ENCODE assay signal across 1 cellular context in the genomic region with DNA sequence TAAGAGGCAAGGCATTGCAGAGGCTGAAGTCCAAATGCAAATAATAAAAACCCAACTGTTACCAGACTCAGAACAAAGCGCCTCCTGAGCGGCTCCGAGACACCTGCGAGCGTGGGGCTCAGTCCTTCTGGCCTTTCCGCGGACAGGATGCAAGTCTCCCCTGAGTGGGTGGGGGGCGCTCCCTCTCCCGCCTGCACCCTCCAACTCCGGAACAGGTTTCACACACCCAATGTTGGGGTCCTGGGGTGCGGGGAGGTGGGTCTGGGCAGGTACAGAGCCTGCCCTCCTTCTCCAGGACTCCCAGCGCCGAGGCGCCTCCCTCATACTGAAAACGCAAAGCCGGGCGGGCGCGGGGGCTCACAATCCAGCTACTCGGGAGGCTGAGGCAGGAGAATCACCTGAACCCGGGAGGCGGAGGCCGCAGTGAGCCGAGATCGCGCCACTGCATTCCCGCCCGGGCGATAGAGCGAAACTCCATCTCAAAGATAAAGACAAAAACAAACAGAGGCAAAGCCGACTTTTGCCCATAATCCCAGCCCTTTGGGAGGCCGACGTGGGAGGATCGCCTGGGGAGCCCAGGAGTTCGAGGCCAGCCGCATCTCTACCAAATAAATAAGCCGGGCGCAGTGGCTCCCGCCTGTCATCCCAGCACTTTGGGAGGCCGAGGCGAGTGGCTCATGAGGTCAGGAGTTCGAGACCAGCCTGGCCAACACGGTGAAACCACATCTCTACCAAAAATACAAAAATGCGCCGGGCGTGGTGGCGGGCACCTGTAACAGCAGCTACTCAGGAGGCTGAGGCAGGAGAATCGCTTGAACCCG.
TF ChIP-seq lines count a peak whose summit lies in the region.

No MANE protein-coding gene starts in this region.

TF ChIP-seq in endothelial cell of umbilical vein, 7 proteins besides CTCF, POLR2A, EP300 and RAD21 (continued from another document):
- TF ChIP-seq, protein P1, sequence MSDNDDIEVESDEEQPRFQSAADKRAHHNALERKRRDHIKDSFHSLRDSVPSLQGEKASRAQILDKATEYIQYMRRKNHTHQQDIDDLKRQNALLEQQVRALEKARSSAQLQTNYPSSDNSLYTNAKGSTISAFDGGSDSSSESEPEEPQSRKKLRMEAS (IDR thresholded peaks at IDR 0.05; ENCODE audit: insufficient read depth, insufficient read length) = no peak
- TF ChIP-seq JUN (IDR thresholded peaks at IDR 0.05; ENCODE audit: borderline replicate concordance, insufficient read depth, insufficient read length, low read depth) (no peak), MYC (IDR thresholded peaks at IDR 0.05; ENCODE audit: low read depth, low read length) (no peak)
